ENCODE assay signal across 2 cellular contexts in the genomic region with DNA sequence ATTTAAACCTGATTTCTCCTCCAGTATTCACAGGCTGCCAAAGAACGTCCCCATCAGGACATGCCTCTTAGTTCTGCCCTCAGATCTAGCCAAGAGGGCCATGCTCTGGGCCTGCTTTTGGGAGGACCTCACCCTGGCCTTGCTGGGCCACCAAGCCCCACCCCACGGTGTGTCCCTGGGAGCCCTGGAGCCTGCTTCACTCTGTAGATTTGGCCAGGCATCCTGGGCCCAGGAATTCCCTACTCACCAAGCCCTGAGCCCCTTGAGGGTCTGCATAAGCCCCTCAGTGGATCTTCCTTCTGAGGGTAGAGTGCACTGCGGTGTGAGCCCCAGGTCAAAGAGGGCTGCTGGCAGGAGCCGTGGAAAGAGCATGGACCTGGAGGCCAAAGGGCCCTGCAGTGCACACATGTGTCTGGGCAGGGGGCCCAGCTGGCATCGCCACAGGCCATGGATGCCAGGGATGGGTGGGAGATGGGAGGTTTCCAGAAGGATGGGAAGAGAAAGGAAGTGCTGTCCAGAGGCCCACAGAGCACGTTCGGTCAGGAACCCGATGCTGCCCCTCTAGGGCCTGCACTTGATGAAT.
TF ChIP-seq lines count a peak whose summit lies in the region.

No MANE protein-coding gene starts in this region.

TF ChIP-seq in liver, 16 proteins besides CTCF, POLR2A, EP300 and RAD21 (continued from another document):
- TF ChIP-seq REST (IDR thresholded peaks at IDR 0.05) (peak; percentile 45), RXRA (IDR thresholded peaks at IDR 0.05) (peak; percentile 94 to 98), JUND (IDR thresholded peaks at IDR 0.05) (peak in 1 of 2 donors; percentile 28), GABPA (IDR thresholded peaks at IDR 0.05 in 1 of 2, conservative IDR thresholded peaks at IDR 0.05 in 1 of 2) (no peak), FOXA2 (IDR thresholded peaks at IDR 0.05) (peak; percentile 20), HNF4G (IDR thresholded peaks at IDR 0.05) (no peak), HNF4A (conservative IDR thresholded peaks at IDR 0.05) (peak; percentile 86 to 94), MAX (IDR thresholded peaks at IDR 0.05) (peak; percentile 90), EGR1 (IDR thresholded peaks at IDR 0.05; ENCODE audit: low read depth in 2 of 2) (peak in 1 of 2 donors; percentile 47), ZBTB33 (IDR thresholded peaks at IDR 0.05) (no peak)

TF ChIP-seq in HepG2, 621 proteins besides CTCF, POLR2A, EP300 and RAD21 (continued from another document):
- TF ChIP-seq TFDP2 (CRISPR knock-in tag; IDR thresholded peaks at IDR 0.05) (no peak), SMYD3 (CRISPR knock-in tag; IDR thresholded peaks at IDR 0.05) (no peak), THAP7 (CRISPR knock-in tag; IDR thresholded peaks at IDR 0.05) (no peak), ZNF749 (CRISPR knock-in tag; IDR thresholded peaks at IDR 0.05; ENCODE audit: borderline replicate concordance) (no peak), ZNF382 (CRISPR knock-in tag; IDR thresholded peaks at IDR 0.05; ENCODE audit: borderline replicate concordance) (no peak), ZNF558 (CRISPR knock-in tag; IDR thresholded peaks at IDR 0.05; ENCODE audit: borderline replicate concordance) (no peak), ZNF354B (CRISPR knock-in tag; IDR thresholded peaks at IDR 0.05) (no peak), PAF1 (CRISPR knock-in tag; IDR thresholded peaks at IDR 0.05) (no peak), SNAPC2 (CRISPR knock-in tag; IDR thresholded peaks at IDR 0.05) (no peak), TP53 (CRISPR knock-in tag; conservative IDR thresholded peaks at IDR 0.05) (no peak), HDAC1 (CRISPR knock-in tag; IDR thresholded peaks at IDR 0.05) (no peak), ZNF513 (CRISPR knock-in tag; conservative IDR thresholded peaks at IDR 0.05) (no peak), TOE1 (CRISPR knock-in tag; IDR thresholded peaks at IDR 0.05) (no peak)
- TF ChIP-seq, protein P1, sequence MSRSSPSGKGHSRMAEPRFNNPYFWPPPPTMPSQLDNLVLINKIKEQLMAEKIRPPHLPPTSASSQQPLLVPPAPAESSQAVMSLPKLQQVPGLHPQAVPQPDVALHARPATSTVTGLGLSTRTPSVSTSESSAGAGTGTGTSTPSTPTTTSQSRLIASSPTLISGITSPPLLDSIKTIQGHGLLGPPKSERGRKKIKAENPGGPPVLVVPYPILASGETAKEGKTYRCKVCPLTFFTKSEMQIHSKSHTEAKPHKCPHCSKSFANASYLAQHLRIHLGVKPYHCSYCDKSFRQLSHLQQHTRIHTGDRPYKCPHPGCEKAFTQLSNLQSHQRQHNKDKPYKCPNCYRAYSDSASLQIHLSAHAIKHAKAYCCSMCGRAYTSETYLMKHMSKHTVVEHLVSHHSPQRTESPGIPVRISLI (CRISPR knock-in tag; IDR thresholded peaks at IDR 0.05; ENCODE audit: borderline replicate concordance), result no peak
- TF ChIP-seq, protein P2, sequence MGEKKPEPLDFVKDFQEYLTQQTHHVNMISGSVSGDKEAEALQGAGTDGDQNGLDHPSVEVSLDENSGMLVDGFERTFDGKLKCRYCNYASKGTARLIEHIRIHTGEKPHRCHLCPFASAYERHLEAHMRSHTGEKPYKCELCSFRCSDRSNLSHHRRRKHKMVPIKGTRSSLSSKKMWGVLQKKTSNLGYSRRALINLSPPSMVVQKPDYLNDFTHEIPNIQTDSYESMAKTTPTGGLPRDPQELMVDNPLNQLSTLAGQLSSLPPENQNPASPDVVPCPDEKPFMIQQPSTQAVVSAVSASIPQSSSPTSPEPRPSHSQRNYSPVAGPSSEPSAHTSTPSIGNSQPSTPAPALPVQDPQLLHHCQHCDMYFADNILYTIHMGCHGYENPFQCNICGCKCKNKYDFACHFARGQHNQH (CRISPR knock-in tag; IDR thresholded peaks at IDR 0.05), result no peak
